Comparison of ENCODE assay signal across 8 cellular contexts in genomic region chr9:71767421-71768321, GRCh38. TPM values are rescaled to one million over a fixed set of nuclear protein-coding genes. Genes with fewer than 3 reads are reported as not detected.
DNase-seq lines count a peak whose midpoint lies in the region; ATAC-seq, FAIRE-seq and TF ChIP-seq lines count a peak whose summit lies in the region.

No MANE protein-coding gene starts in this region.

- no peak for TF ChIP-seq POLR2A in A549 (IDR thresholded peaks at IDR 0.05; ENCODE audit: low read length)

- H4K12ac ChIP-seq in trophoblast cell (ENCODE audit: low read depth, low read length), result peak overlapping the region; percentile 58

- WGBS in A549 (ENCODE audit: missing lambda C conversion rate), result under 1% methylated on average over 31 of the region's 38 CpGs
- WGBS in trophoblast cell (ENCODE audit: extremely low coverage, insufficient coverage, insufficient read length), result no CpG with 5 or more reads among the region's 38 CpGs

- no peaks in the 10 kb centered on the region for H3K27me3 ChIP-seq in trophoblast cell (ENCODE audit: insufficient read depth, low read length)

- no peaks in the 10 kb centered on the region for H3K27me3 Mint-ChIP-seq in activated T-helper 1 cell treated with anti-CD3 and anti-CD28 coated beads, Interleukin-12 subunit alpha, Interleukin-12 subunit beta, Interleukin-2, Interleukin-4 antibody, amounts not matched to agents 30 ng/mL and 10 ng/mL and 1 ng/mL, durations not matched to agents 14 hours and 24 hours and 36 hours (ENCODE audit: insufficient read depth)

- DNase-seq in A549 (ENCODE audit: low read depth in 1 of 2, low spot score in 1 of 2) (no peak), glomerular visceral epithelial cell (ENCODE audit: extremely low spot score) (peak; percentile 33), trophoblast cell (peak in 1 of 2 donors; percentile 34), NCI-H1436 treated with DMSO at 0.1 percent for 48 hours (lab: John Stamatoyannopoulos, UW) (no peak)
- peak; percentile 20 for DNase-seq in activated T-helper 1 cell treated with anti-CD3 and anti-CD28 coated beads, Interleukin-12 subunit alpha, Interleukin-12 subunit beta, Interleukin-2, Interleukin-4 antibody, amounts not matched to agents 30 ng/mL and 10 ng/mL and 1 ng/mL, durations not matched to agents 14 hours and 24 hours and 36 hours (ENCODE audit: low spot score)

- CTCF ChIA-PET in A549 (lab: Yijun Ruan, JAX) (interaction anchor here (0.6 to 4.6 kb wide), 17 partner anchors 11 to 482 kb away, joined by 3 to 47 read pairs (median 13); no protein-coding TSS in a partner anchor), HEK293 (lab: Yijun Ruan, JAX) (interaction anchor here (0.5 to 4.9 kb wide), 15 partner anchors 39 to 1143 kb away, joined by 3 to 40 read pairs (median 3); no protein-coding TSS in a partner anchor)

- H3K27ac Mint-ChIP-seq in activated T-helper 1 cell treated with anti-CD3 and anti-CD28 coated beads, Interleukin-12 subunit alpha, Interleukin-12 subunit beta, Interleukin-2, Interleukin-4 antibody, amounts not matched to agents 30 ng/mL and 10 ng/mL and 1 ng/mL, durations not matched to agents 14 hours and 24 hours and 36 hours, result peak overlapping the region; percentile 92

- H3K4me1 Mint-ChIP-seq in activated T-helper 1 cell treated with anti-CD3 and anti-CD28 coated beads, Interleukin-12 subunit alpha, Interleukin-12 subunit beta, Interleukin-2, Interleukin-4 antibody, amounts not matched to agents 30 ng/mL and 10 ng/mL and 1 ng/mL, durations not matched to agents 14 hours and 24 hours and 36 hours (ENCODE audit: low read depth), result peaks cover 55% of the 10 kb centered on the region

- TF ChIP-seq CTCF in A549 (IDR thresholded peaks at IDR 0.05), result no peak
- TF ChIP-seq CTCF in HEK293 (tag by site-specific recombination; IDR thresholded peaks at IDR 0.05), result no peak

- peak overlapping the region; percentile 96 for H3K4me3 Mint-ChIP-seq in activated T-helper 1 cell treated with anti-CD3 and anti-CD28 coated beads, Interleukin-12 subunit alpha, Interleukin-12 subunit beta, Interleukin-2, Interleukin-4 antibody, amounts not matched to agents 30 ng/mL and 10 ng/mL and 1 ng/mL, durations not matched to agents 14 hours and 24 hours and 36 hours

- no peaks in the 10 kb centered on the region for H3K9me3 Mint-ChIP-seq in activated T-helper 1 cell treated with anti-CD3 and anti-CD28 coated beads, Interleukin-12 subunit alpha, Interleukin-12 subunit beta, Interleukin-2, Interleukin-4 antibody, amounts not matched to agents 30 ng/mL and 10 ng/mL and 1 ng/mL, durations not matched to agents 14 hours and 24 hours and 36 hours

- H4K91ac ChIP-seq in trophoblast cell (ENCODE audit: low read depth, low read length), result peak overlapping the region; percentile 76

- H3K36me3 Mint-ChIP-seq in activated T-helper 1 cell treated with anti-CD3 and anti-CD28 coated beads, Interleukin-12 subunit alpha, Interleukin-12 subunit beta, Interleukin-2, Interleukin-4 antibody, amounts not matched to agents 30 ng/mL and 10 ng/mL and 1 ng/mL, durations not matched to agents 14 hours and 24 hours and 36 hours (ENCODE audit: low read depth), result peaks cover 14% of the 10 kb centered on the region

- peak overlapping the region; percentile 14 for H4K8ac ChIP-seq in trophoblast cell (ENCODE audit: low read depth, low read length)

- POLR2A ChIA-PET in A549 (lab: Yijun Ruan, JAX) (interaction anchor here (0.5 to 2.6 kb wide), 8 partner anchors 8 to 86 kb away, joined by 3 to 8 read pairs (median 4); no protein-coding TSS in a partner anchor), HEK293 (lab: Yijun Ruan, JAX) (interaction anchor here (0.6 to 1.7 kb wide), 12 partner anchors 11 to 1127 kb away, joined by 3 to 11 read pairs (median 4); partner anchors contain the start of genes ABHD17B and C9orf85)

- TF ChIP-seq EP300 in A549 (IDR thresholded peaks at IDR 0.05), result no peak

- H3K4me3 ChIP-seq in A549 (peak overlapping the region; percentile 94), HEK293 (ENCODE audit: low read depth, low read length) (peak overlapping the region; percentile 92), trophoblast cell (ENCODE audit: low read depth, low read length) (peak overlapping the region; percentile 93)

- peak overlapping the region; percentile 90 for H3K18ac ChIP-seq in trophoblast cell (ENCODE audit: low read length)

- ATAC-seq in A549 (peak; percentile 0 to 3; a peak in 3 of 6 replicates), HG03442 (IDR thresholded peaks at IDR 0.05; ENCODE audit: unreplicated experiment) (no peak), HG03432 (IDR thresholded peaks at IDR 0.05; ENCODE audit: unreplicated experiment) (no peak)

- H2BK12ac ChIP-seq in trophoblast cell (ENCODE audit: low read length), result no peak overlapping the region

- TF ChIP-seq RAD21 in A549 (conservative IDR thresholded peaks at IDR 0.05 in 1 of 2, IDR thresholded peaks at IDR 0.05 in 1 of 2), result no peak

- H2AFZ ChIP-seq in trophoblast cell (ENCODE audit: insufficient read depth, low read length, poor library complexity), result no peak overlapping the region

- H3K36me3 ChIP-seq in HEK293 (ENCODE audit: control insufficient read depth in 2 of 2, insufficient read depth in 1 of 2, low read length in 2 of 2), result no peaks in the 10 kb centered on the region
- H3K36me3 ChIP-seq in trophoblast cell (ENCODE audit: control insufficient read depth in 1 of 2, insufficient read depth in 2 of 2, low read length in 2 of 2), result no peaks in the 10 kb centered on the region

- peaks cover 15% of the 10 kb centered on the region for H3K79me1 ChIP-seq in trophoblast cell (ENCODE audit: low read length)

- peaks cover 28% of the 10 kb centered on the region for H3K79me2 ChIP-seq in trophoblast cell (ENCODE audit: control insufficient read depth, insufficient read depth, low read length, poor library complexity)

- FAIRE-seq in A549 (lab: Jason Lieb, UNC), result no peak

- peak overlapping the region; percentile 98 for H3K4ac ChIP-seq in trophoblast cell (ENCODE audit: low read depth, low read length)

- peaks cover 36% of the 10 kb centered on the region for H3K4me1 ChIP-seq in A549
- H3K4me1 ChIP-seq in HEK293 (ENCODE audit: control insufficient read depth, insufficient read depth, low read length), result no peaks in the 10 kb centered on the region
- H3K4me1 ChIP-seq in trophoblast cell (ENCODE audit: control insufficient read depth in 1 of 2, insufficient read depth in 2 of 2, low read length in 2 of 2), result peaks cover 3 to 4% of the 10 kb centered on the region in 2 experiments

- H2AK5ac ChIP-seq in trophoblast cell (ENCODE audit: low read length), result no peak overlapping the region

- intact Hi-C loops in activated T-helper 1 cell treated with anti-CD3 and anti-CD28 coated beads, Interleukin-12 subunit alpha, Interleukin-12 subunit beta, Interleukin-2, Interleukin-4 antibody, amounts not matched to agents 30 ng/mL and 10 ng/mL and 1 ng/mL, durations not matched to agents 14 hours and 24 hours and 36 hours (cut with micrococcal nuclease), result loop anchor here (2.0 to 10.0 kb wide), 7 partner anchors 51 to 1387 kb away; partner anchors contain the start of genes ANXA1 and KLF9

- peak overlapping the region; percentile 70 for H2BK5ac ChIP-seq in trophoblast cell (ENCODE audit: low read depth, low read length, poor library complexity)

- H3K27ac ChIP-seq in A549, result peak overlapping the region; percentile 91 to 97
- H3K27ac ChIP-seq in HEK293 (ENCODE audit: extremely low read depth, low read depth, low read length), result no peak overlapping the region; the same call in 1 of the 2 replicates
- peak overlapping the region; percentile 96 for H3K27ac ChIP-seq in trophoblast cell (ENCODE audit: low read depth, low read length)

- peak overlapping the region; percentile 13 for H2BK120ac ChIP-seq in trophoblast cell (ENCODE audit: insufficient read depth, low read length, poor library complexity)

- H3K14ac ChIP-seq in trophoblast cell (ENCODE audit: low read length), result peak overlapping the region; percentile 80

- H3K23ac ChIP-seq in trophoblast cell (ENCODE audit: low read length), result no peak overlapping the region

- H3K4me2 ChIP-seq in A549 (peak overlapping the region; percentile 90), trophoblast cell (ENCODE audit: low read length) (peak overlapping the region; percentile 94)

- peak overlapping the region; percentile 93 for H3K9ac ChIP-seq in trophoblast cell (ENCODE audit: low read length)

- no peaks in the 10 kb centered on the region for H3K9me3 ChIP-seq in A549
- H3K9me3 ChIP-seq in HEK293 (ENCODE audit: control insufficient read depth, insufficient read depth, low read depth, low read length), result no peaks in the 10 kb centered on the region
- H3K9me3 ChIP-seq in trophoblast cell (ENCODE audit: insufficient read depth, low read depth, low read length), result no peaks in the 10 kb centered on the region

TF ChIP-seq in A549, 52 proteins besides CTCF, POLR2A, EP300 and RAD21:
- TF ChIP-seq MAX (IDR thresholded peaks at IDR 0.05), result no peak
- TF ChIP-seq EHMT2 (IDR thresholded peaks at IDR 0.05; ENCODE audit: low read depth), result no peak
TF ChIP-seq in A549: peak in this region for 0.

TF ChIP-seq in HEK293, 187 proteins besides CTCF, POLR2A, EP300 and RAD21 (continues in another document):
- no peak for TF ChIP-seq ZBTB49 (tag by site-specific recombination; IDR thresholded peaks at IDR 0.05; ENCODE audit: low read depth)

RNA-seq across cellular contexts. Expression of gene CEMIP2, which starts 0.6 kb away (rescaled TPM):
- polyA plus RNA-seq in A549 (2011; rRNA removed), result 161 and 236 TPM in 2 replicates
- polyA plus RNA-seq in A549 (2012; cell fraction: cytosol; rRNA removed), result 65.5 and 72.7 TPM in 2 replicates
- 146 and 156 TPM in 2 replicates for polyA plus RNA-seq in A549 (2012; cell fraction: nucleus; rRNA removed)
- 136 to 158 TPM (median 146 TPM) in 3 replicates for polyA plus RNA-seq in A549 (2017; fragmentation: RNase III; extraction: RNeasy Plus Mini Kit Qiagen cat#74134 plus additional on column Dnase treatment)
- 427 and 492 TPM in 2 replicates for polyA minus RNA-seq in A549 (2011; rRNA and poly(A)+ RNA removed)
- total RNA-seq in activated T-helper 1 cell treated with anti-CD3 and anti-CD28 coated beads, Interleukin-12 subunit alpha, Interleukin-12 subunit beta, Interleukin-2, Interleukin-4 antibody, amounts not matched to agents 30 ng/mL and 10 ng/mL and 1 ng/mL, durations not matched to agents 14 hours and 24 hours and 36 hours, result 70.0 and 79.1 TPM in 2 replicates
- polyA plus RNA-seq in trophoblast cell (2013), result 162 and 163 TPM in 2 replicates

Comparison
In these comparisons a context has a peak if more than half of its experiments do, and no peak if none do; other contexts are left out.
1. ATAC-seq: peak in A549 (2 of 2); none in HG03442 (single experiment) and HG03432 (single experiment).
2. DNase-seq: peak in activated T-helper 1 cell treated with anti-CD3 and anti-CD28 coated beads, Interleukin-12 subunit alpha, Interleukin-12 subunit beta, Interleukin-2, Interleukin-4 antibody, amounts not matched to agents 30 ng/mL and 10 ng/mL and 1 ng/mL, durations not matched to agents 14 hours and 24 hours and 36 hours (single experiment) and glomerular visceral epithelial cell (single experiment); none in A549 (0 of 2) and NCI-H1436 treated with DMSO at 0.1 percent for 48 hours (single experiment).
3. Peak in every context shown above with its lines, with median percentiles within 50 percentile points of each other: H3K4me3 ChIP-seq.